1 cellular context compared by ENCODE assay signal in genomic region chr19:10318807-10319426, GRCh38.
TF ChIP-seq lines count a peak whose summit lies in the region.

No MANE protein-coding gene starts in this region.

TF ChIP-seq in K562, 482 proteins besides CTCF, POLR2A, EP300 and RAD21:
- TF ChIP-seq ZFPM2 (CRISPR knock-in tag; IDR thresholded peaks at IDR 0.05) (no peak), RFX5 (IDR thresholded peaks at IDR 0.05; ENCODE audit: low read depth, low read length) (no peak), ZNF121 (CRISPR knock-in tag; conservative IDR thresholded peaks at IDR 0.05) (peak; percentile 90), RBFOX2 (IDR thresholded peaks at IDR 0.05; ENCODE audit: low read depth, low read length) (peak; percentile 5; the same call in 1 of the 2 replicates), ZNF583 (CRISPR knock-in tag; IDR thresholded peaks at IDR 0.05) (no peak)
